1 cellular context compared by ENCODE assay signal in the genomic region with DNA sequence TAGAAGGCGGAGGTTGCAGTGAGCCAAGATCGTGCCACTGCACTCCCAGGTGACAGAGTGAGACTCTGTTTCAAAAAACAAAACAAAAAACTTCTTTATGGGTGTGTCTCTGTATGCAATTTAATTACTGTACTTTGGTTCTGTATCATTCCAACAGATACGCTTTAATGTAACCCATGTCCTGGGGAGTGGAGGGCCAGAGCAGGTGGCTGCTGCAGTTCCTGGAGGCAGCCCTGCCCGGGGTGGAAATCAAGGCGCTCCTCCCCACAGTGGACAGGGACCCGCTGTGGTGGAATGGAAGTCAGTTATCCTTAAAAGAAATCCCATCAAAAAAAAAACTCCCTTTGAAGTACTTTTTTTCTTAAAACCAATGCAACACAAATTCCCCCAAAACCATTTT.
TF ChIP-seq lines count a peak whose summit lies in the region.

No MANE protein-coding gene starts in this region.

TF ChIP-seq in GM12878, 131 proteins besides CTCF, POLR2A, EP300 and RAD21:
- TF ChIP-seq SMC3 (IDR thresholded peaks at IDR 0.05; ENCODE audit: borderline replicate concordance, low read length) (no peak), NR2C1 (IDR thresholded peaks at IDR 0.05) (no peak), YBX1 (IDR thresholded peaks at IDR 0.05) (no peak), CEBPZ (IDR thresholded peaks at IDR 0.05; ENCODE audit: low read depth, low read length) (no peak), RAD51 (IDR thresholded peaks at IDR 0.05) (no peak), GATAD2B (conservative IDR thresholded peaks at IDR 0.05; ENCODE audit: low read depth) (no peak), TBL1XR1 (IDR thresholded peaks at IDR 0.05; ENCODE audit: low read depth, low read length) (no peak), RFX5 (IDR thresholded peaks at IDR 0.05; ENCODE audit: low read depth, low read length) (no peak), BRCA1 (IDR thresholded peaks at IDR 0.05; ENCODE audit: low read depth, low read length) (no peak), MTA2 (IDR thresholded peaks at IDR 0.05; ENCODE audit: low read depth) (no peak), PML (IDR thresholded peaks at IDR 0.05; ENCODE audit: low read length) (no peak), TCF12 (IDR thresholded peaks at IDR 0.05; ENCODE audit: low read depth, low read length) (no peak), SRF (IDR thresholded peaks at IDR 0.05; ENCODE audit: low read depth in 2 of 2, low read length in 2 of 2) (no peak), POU2F2 (IDR thresholded peaks at IDR 0.05; ENCODE audit: borderline replicate concordance, low read depth, low read length) (no peak), HCFC1 (IDR thresholded peaks at IDR 0.05; ENCODE audit: low read length) (no peak), USF2 (IDR thresholded peaks at IDR 0.05; ENCODE audit: borderline replicate concordance, low read depth, low read length) (no peak)
- TF ChIP-seq, protein P1, sequence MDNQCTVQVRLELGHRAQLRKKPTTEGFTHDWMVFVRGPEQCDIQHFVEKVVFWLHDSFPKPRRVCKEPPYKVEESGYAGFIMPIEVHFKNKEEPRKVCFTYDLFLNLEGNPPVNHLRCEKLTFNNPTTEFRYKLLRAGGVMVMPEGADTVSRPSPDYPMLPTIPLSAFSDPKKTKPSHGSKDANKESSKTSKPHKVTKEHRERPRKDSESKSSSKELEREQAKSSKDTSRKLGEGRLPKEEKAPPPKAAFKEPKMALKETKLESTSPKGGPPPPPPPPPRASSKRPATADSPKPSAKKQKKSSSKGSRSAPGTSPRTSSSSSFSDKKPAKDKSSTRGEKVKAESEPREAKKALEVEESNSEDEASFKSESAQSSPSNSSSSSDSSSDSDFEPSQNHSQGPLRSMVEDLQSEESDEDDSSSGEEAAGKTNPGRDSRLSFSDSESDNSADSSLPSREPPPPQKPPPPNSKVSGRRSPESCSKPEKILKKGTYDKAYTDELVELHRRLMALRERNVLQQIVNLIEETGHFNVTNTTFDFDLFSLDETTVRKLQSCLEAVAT (IDR thresholded peaks at IDR 0.05): no peak
TF ChIP-seq in GM12878: peak in this region for 0.
